8 cellular contexts compared by ENCODE assay signal in genomic region chr12:6534158-6534913, GRCh38. TPM values are rescaled to one million over a fixed set of nuclear protein-coding genes. Genes with fewer than 3 reads are reported as not detected.
A peak's percentile ranks its signal among the peaks of the same experiment; 100 is the strongest.
DNase-seq lines count a peak whose midpoint lies in the region; ATAC-seq, FAIRE-seq and TF ChIP-seq lines count a peak whose summit lies in the region.

Gene GAPDH (plus strand): TSS chr12:6534517. CDS start chr12:6534833, 316 bp downstream.

- H3K4me1 ChIP-seq in keratinocyte (ENCODE audit: control insufficient read depth, extremely low read depth, insufficient read depth, low read length): peaks cover 51% of the 10 kb centered on the region

- H3K4me3 Mint-ChIP-seq in central memory CD8-positive, alpha-beta T cell: peak within 1 kb of the TSS; percentile 95

- H3K79me2 ChIP-seq in keratinocyte (ENCODE audit: control insufficient read depth, insufficient read depth, low read length): peaks cover 30% of the 10 kb centered on the region

- H3K36me3 Mint-ChIP-seq in central memory CD8-positive, alpha-beta T cell (ENCODE audit: insufficient read depth): peaks cover 67% of the 10 kb centered on the region

- peaks cover 30 to 54% of the 10 kb centered on the region in 2 experiments for H3K36me3 ChIP-seq in keratinocyte (ENCODE audit: control insufficient read depth in 2 of 2, extremely low read depth in 1 of 2, insufficient read depth in 2 of 2, low read length in 2 of 2)

- H3K4me3 ChIP-seq in AG10803 (ENCODE audit: low read length): peak within 1 kb of the TSS; percentile 94
- peak within 1 kb of the TSS; percentile 78 to 95 (median 79) for H3K4me3 ChIP-seq in keratinocyte (ENCODE audit: control insufficient read depth in 2 of 3, extremely low read depth in 1 of 3, insufficient read depth in 2 of 3, low read depth in 1 of 3, low read length in 3 of 3)

- ATAC-seq in GM19035 (IDR thresholded peaks at IDR 0.05; ENCODE audit: unreplicated experiment) (peak; percentile 55), HG03342 (IDR thresholded peaks at IDR 0.05; ENCODE audit: unreplicated experiment) (peak; percentile 48)
- peak; percentile 57 to 64 for ATAC-seq in activated CD4-positive, CD25-positive, alpha-beta regulatory T cell treated with anti-CD3 and anti-CD28 coated beads, Interleukin-2, amount 50 U/mL, for 24 hours
- peak; percentile 61 for ATAC-seq in central memory CD8-positive, alpha-beta T cell (replicated peaks; ENCODE audit: extremely low read depth, poor library complexity, severe bottlenecking)

- H3K27ac ChIP-seq in keratinocyte (ENCODE audit: control insufficient read depth, insufficient read depth, low read length): peak within 1 kb of the TSS; percentile 92

- H3K9ac ChIP-seq in keratinocyte (ENCODE audit: control insufficient read depth, extremely low read depth, insufficient read depth, low read length): peak within 1 kb of the TSS; percentile 95

- peak within 1 kb of the TSS; percentile 86 for H3K4me2 ChIP-seq in keratinocyte (ENCODE audit: control insufficient read depth, extremely low read depth, insufficient read depth, low read depth, low read length)

- peaks cover 45% of the 10 kb centered on the region for H4K20me1 ChIP-seq in keratinocyte (ENCODE audit: control insufficient read depth, extremely low read depth, insufficient read depth, low read length)

- FAIRE-seq in keratinocyte (lab: Jason Lieb, UNC): no peak

- dilution Hi-C loops in keratinocyte (cut with MboI; ENCODE audit: extremely low pct_ligation_motif_present, low sequenced_read_pairs): no loop called here

- H2AFZ ChIP-seq in keratinocyte (ENCODE audit: control insufficient read depth, low read length): peak within 1 kb of the TSS; percentile 60

- peaks cover 57% of the 10 kb centered on the region for H3K4me1 Mint-ChIP-seq in central memory CD8-positive, alpha-beta T cell

- no peaks in the 10 kb centered on the region for H3K27me3 ChIP-seq in keratinocyte (ENCODE audit: control insufficient read depth, extremely low read depth, insufficient read depth, low read length)

- H3K9me3 ChIP-seq in keratinocyte (ENCODE audit: control insufficient read depth, low read depth, low read length): no peaks in the 10 kb centered on the region

- TF ChIP-seq CTCF in AG10803 (conservative IDR thresholded peaks at IDR 0.05; ENCODE audit: low read length) (no peak), keratinocyte (optimal IDR thresholded peaks at IDR 0.05 in 1 of 3, IDR thresholded peaks at IDR 0.05 in 1 of 3, conservative IDR thresholded peaks at IDR 0.05 in 1 of 3; ENCODE audit: extremely low read depth in 1 of 3, insufficient read depth in 2 of 3, low read length in 3 of 3) (no peak)

- peaks cover 5% of the 10 kb centered on the region for H3K9me1 ChIP-seq in keratinocyte (ENCODE audit: control insufficient read depth, extremely low read depth, insufficient read depth, low read length)

- no peaks in the 10 kb centered on the region for H3K27me3 Mint-ChIP-seq in central memory CD8-positive, alpha-beta T cell

- H3K9me3 Mint-ChIP-seq in central memory CD8-positive, alpha-beta T cell: no peaks in the 10 kb centered on the region

- H3K27ac Mint-ChIP-seq in central memory CD8-positive, alpha-beta T cell (ENCODE audit: low read depth): peak within 1 kb of the TSS; percentile 99

- DNase-seq in AG10803 (ENCODE audit: low read depth) (peak; percentile 98), NCI-H446 (lab: John Stamatoyannopoulos, UW) (peak; percentile 96 to 98), keratinocyte (ENCODE audit: low read depth, low spot score) (peak; percentile 69)
- DNase-seq in central memory CD8-positive, alpha-beta T cell (ENCODE audit: low spot score in 2 of 2): peak; percentile 74 to 82
- peak; percentile 92 for DNase-seq in stimulated activated CD4-positive, alpha-beta T cell treated with anti-CD3 and anti-CD28 coated beads, Interleukin-15, amount 100 ng/mL, for 24 hours

RNA-seq across cellular contexts. Expression of gene GAPDH, which starts in this region (rescaled TPM):
- 8,390 to 11,361 TPM (median 8,495 TPM) in 3 replicates for polyA plus RNA-seq in keratinocyte
- 464 TPM for polyA plus RNA-seq in keratinocyte (2011; ENCODE audit: low read depth)
- polyA plus RNA-seq in keratinocyte (2011; cell fraction: cytosol; rRNA removed): 9,909 and 15,796 TPM in 2 replicates
- 2,407 and 3,190 TPM in 2 replicates for polyA plus RNA-seq in keratinocyte (2011; cell fraction: nucleus; rRNA removed)
- polyA plus RNA-seq in keratinocyte (2012; ENCODE audit: low replicate concordance): 2,657 and 5,888 TPM in 2 replicates
- 9,189 to 16,538 TPM (median 11,739 TPM) in 3 replicates for polyA minus RNA-seq in keratinocyte
- 9,400 TPM for polyA minus RNA-seq in keratinocyte (2011; cell fraction: cytosol; rRNA and poly(A)+ RNA removed)
- polyA minus RNA-seq in keratinocyte (2011; cell fraction: nucleus; rRNA and poly(A)+ RNA removed): 1,390 and 1,424 TPM in 2 replicates

Comparison
In these comparisons a context has a peak if more than half of its experiments do, and no peak if none do; other contexts are left out.
1. Peak in every context shown above with its lines: DNase-seq, ATAC-seq, H3K4me3 ChIP-seq and H3K27ac ChIP-seq.